In genomic region chr20:63957690-63958441, GRCh38 we compare ENCODE assay signal across 1 cellular context.
TF ChIP-seq lines count a peak whose summit lies in the region.

No MANE protein-coding gene starts in this region.

TF ChIP-seq in WTC11, 78 proteins besides CTCF, POLR2A, EP300 and RAD21 (continued from another document):
- no peak for TF ChIP-seq ATF3 (CRISPR knock-in tag; conservative IDR thresholded peaks at IDR 0.05)
- no peak for TF ChIP-seq ZNF423 (CRISPR knock-in tag; IDR thresholded peaks at IDR 0.05)
